In genomic region chr2:62920070-62920469, GRCh38 we compare ENCODE assay signal across 29 cellular contexts.
A peak's percentile ranks its signal among the peaks of the same experiment; 100 is the strongest.
DNase-seq lines count a peak whose midpoint lies in the region; ATAC-seq, FAIRE-seq and TF ChIP-seq lines count a peak whose summit lies in the region.
"Had no signal": no experiment of that assay in that cellular context is flagged by ENCODE, and none has a peak within 500 bp of the region (broad histone marks: within the 10 kb centered on the region; RNA-seq: fewer than 3 reads in every experiment).

No MANE protein-coding gene starts in this region.

- POLR2A ChIA-PET in endothelial cell of umbilical vein (lab: Charles Lee), result no interaction called here

- intact Hi-C loops in endothelial cell of umbilical vein (cut with micrococcal nuclease), result loop anchor here (10.0 kb wide), 1 partner anchor 125 kb away; no protein-coding TSS in a partner anchor

- no peak overlapping the region for H3K23ac ChIP-seq in mesenchymal stem cell (ENCODE audit: low read length in 2 of 2)

- TF ChIP-seq CTCF in endothelial cell of umbilical vein (IDR thresholded peaks at IDR 0.05; ENCODE audit: extremely low read depth in 1 of 2, insufficient read depth in 1 of 2, low read depth in 1 of 2, low read length in 2 of 2), result no peak

- H4K91ac ChIP-seq in mesenchymal stem cell (ENCODE audit: low read length), result no peak overlapping the region

- no peak overlapping the region for H3K18ac ChIP-seq in mesenchymal stem cell (ENCODE audit: low read depth in 1 of 2, low read length in 2 of 2)

- H3K79me2 ChIP-seq in endothelial cell of umbilical vein (ENCODE audit: control insufficient read depth, insufficient read depth, low read length), result no peaks in the 10 kb centered on the region
- H3K79me2 ChIP-seq: hepatocyte had no signal

- no peak overlapping the region for H2AFZ ChIP-seq in endothelial cell of umbilical vein (ENCODE audit: low read depth, low read length)
- no peak overlapping the region for H2AFZ ChIP-seq in mesenchymal stem cell (ENCODE audit: low read depth, low read length)
- H2AFZ ChIP-seq: hepatocyte, PC-9 had no signal

- H3K9me1 ChIP-seq in endothelial cell of umbilical vein (replicated peaks; ENCODE audit: control insufficient read depth, extremely low read depth, insufficient read depth, low read length), result no peaks in the 10 kb centered on the region

- no peak overlapping the region for H3K4me2 ChIP-seq in endothelial cell of umbilical vein (ENCODE audit: insufficient read depth, low read length)
- H3K4me2 ChIP-seq in mesenchymal stem cell (ENCODE audit: low read length, poor library complexity, severe bottlenecking), result no peak overlapping the region
- H3K4me2 ChIP-seq: hepatocyte, PC-9 had no signal

- H3K9me3 ChIP-seq in endothelial cell of umbilical vein (replicated peaks; ENCODE audit: control insufficient read depth, insufficient read depth, low read length) (no peaks in the 10 kb centered on the region), mesenchymal stem cell (ENCODE audit: control insufficient read depth, low read length) (peaks cover 21% of the 10 kb centered on the region)
- H3K9me3 ChIP-seq: adrenal gland had no signal

- H2AK5ac ChIP-seq in mesenchymal stem cell (ENCODE audit: low read length, severe bottlenecking), result no peak overlapping the region

- H3K36me3 ChIP-seq in endothelial cell of umbilical vein (ENCODE audit: control insufficient read depth in 2 of 2, extremely low read depth in 1 of 2, insufficient read depth in 2 of 2, low read length in 2 of 2) (peaks cover 0 to 2% of the 10 kb centered on the region in 2 experiments), mesenchymal stem cell (ENCODE audit: control insufficient read depth in 1 of 2, insufficient read depth in 2 of 2, low read depth in 1 of 2, low read length in 2 of 2) (peaks cover 20 to 59% of the 10 kb centered on the region in 2 experiments)
- H3K36me3 ChIP-seq: adrenal gland had no signal

- H2BK12ac ChIP-seq in mesenchymal stem cell (ENCODE audit: low read length in 2 of 2), result no peak overlapping the region

- peak; percentile 78 for FAIRE-seq in H54 (lab: Jason Lieb, UNC)
- no peak for FAIRE-seq in endothelial cell of umbilical vein (lab: Jason Lieb, UNC)
- FAIRE-seq: colon, GM12878 had no signal

- H2BK120ac ChIP-seq in mesenchymal stem cell (ENCODE audit: low read depth, low read length), result no peak overlapping the region

- no peak overlapping the region for H3K4ac ChIP-seq in mesenchymal stem cell (ENCODE audit: low read depth in 1 of 2, low read length in 2 of 2)

- no peak overlapping the region for H4K8ac ChIP-seq in mesenchymal stem cell (ENCODE audit: low read length)

- no peak for ATAC-seq in HG03442 (IDR thresholded peaks at IDR 0.05; ENCODE audit: unreplicated experiment)
- ATAC-seq: gastroesophageal sphincter; GM12878; right cardiac atrium; stimulated activated effector memory CD8-positive, alpha-beta T cell treated with anti-CD3 and anti-CD28 coated beads, Interleukin-12 subunit alpha, Interleukin-12 subunit beta, amount 100 ng/mL, for 72 hours had no signal

- no peak overlapping the region for H2BK15ac ChIP-seq in mesenchymal stem cell (ENCODE audit: low read depth, poor library complexity, severe bottlenecking)

- no peaks in the 10 kb centered on the region for H3K27me3 ChIP-seq in endothelial cell of umbilical vein (ENCODE audit: control insufficient read depth in 2 of 2, insufficient read depth in 2 of 2, low read length in 2 of 2)
- no peaks in the 10 kb centered on the region for H3K27me3 ChIP-seq in mesenchymal stem cell (ENCODE audit: control insufficient read depth in 1 of 2, insufficient read depth in 1 of 2, low read length in 2 of 2)
- H3K27me3 ChIP-seq: adrenal gland, gastroesophageal sphincter, hepatocyte had no signal

- BruUV-seq in endothelial cell of umbilical vein (replicated peaks; lab: Mats Ljungman, UMichigan), result no TSS peak

- DNase-seq in H54 (ENCODE audit: insufficient read length, low spot score) (no peak), NCI-H226 (peak; percentile 78), endothelial cell of umbilical vein (ENCODE audit: low read depth, low spot score) (no peak), mesenchymal stem cell (peak; percentile 11), T1000 (lab: John Stamatoyannopoulos, UW) (no peak)
- DNase-seq in activated naive CD4-positive, alpha-beta T cell treated with Interleukin-2 at 50 U/mL for 16 hours, result no peak
- DNase-seq: activated B cell treated with CpG ODN at 0.5 μM for 24 hours; activated CD4-positive, alpha-beta T cell treated with anti-CD3 and anti-CD28 coated beads, Interleukin-2, amount 50 U/mL, for 4 hours; activated naive CD4-positive, alpha-beta T cell treated with anti-CD3 and anti-CD28 coated beads for 36 hours; adrenal gland; Calu3; DMS79 treated with DMSO at 0.1 percent for 48 hours; effector CD4-positive, alpha-beta T cell; mesendoderm; NCI-H1417 treated with DMSO at 0.1 percent for 48 hours; NCI-H510A treated with DMSO at 0.1 percent for 48 hours; PC-9; posterior cingulate gyrus; right cardiac atrium; SHP77 treated with DMSO at 0.1 percent for 48 hours; stimulated activated CD4-positive, alpha-beta T cell treated with anti-CD3 and anti-CD28 coated beads, Interleukin-12 subunit alpha, Interleukin-12 subunit beta, amount 100 ng/mL, for 4 hours; stimulated activated CD4-positive, alpha-beta T cell treated with anti-CD3 and anti-CD28 coated beads, Interleukin-4, amount 100 ng/mL, for 1 hour; substantia nigra had no signal

- H4K20me1 ChIP-seq in endothelial cell of umbilical vein (replicated peaks; ENCODE audit: control insufficient read depth, extremely low read depth, insufficient read depth, low read length), result no peaks in the 10 kb centered on the region

- H3K27ac ChIP-seq in endothelial cell of umbilical vein (ENCODE audit: insufficient read depth, low read depth, low read length) (no peak overlapping the region), mesenchymal stem cell (ENCODE audit: low read length, poor library complexity, severe bottlenecking) (no peak overlapping the region)
- H3K27ac ChIP-seq: adrenal gland, gastroesophageal sphincter, hepatocyte, PC-9 had no signal

- H3K9ac ChIP-seq in endothelial cell of umbilical vein (replicated peaks; ENCODE audit: extremely low read depth, insufficient read depth, low read length) (no peak overlapping the region), mesenchymal stem cell (ENCODE audit: low read length) (no peak overlapping the region)

- TF ChIP-seq POLR2A in H54 (IDR thresholded peaks at IDR 0.05; ENCODE audit: low read depth, low read length) (no peak), endothelial cell of umbilical vein (IDR thresholded peaks at IDR 0.05; ENCODE audit: low read depth, low read length) (no peak)

- peaks cover 8% of the 10 kb centered on the region for H3K79me1 ChIP-seq in mesenchymal stem cell (replicated peaks; ENCODE audit: low read length, poor library complexity, severe bottlenecking)

- H3K4me1 ChIP-seq in endothelial cell of umbilical vein (ENCODE audit: control insufficient read depth, extremely low read depth, insufficient read depth, low read length) (no peaks in the 10 kb centered on the region), mesenchymal stem cell (ENCODE audit: control insufficient read depth, insufficient read depth, low read depth, low read length) (no peaks in the 10 kb centered on the region)
- H3K4me1 ChIP-seq: adrenal gland, gastroesophageal sphincter had no signal

- dilution Hi-C loops in endothelial cell of umbilical vein (cut with MboI; ENCODE audit: extremely low pct_ligation_motif_present, low sequenced_read_pairs), result no loop called here

- no peak overlapping the region for H2BK5ac ChIP-seq in mesenchymal stem cell (ENCODE audit: low read depth, low read length, poor library complexity, severe bottlenecking)

- no peak overlapping the region for H3K14ac ChIP-seq in mesenchymal stem cell (ENCODE audit: low read length in 2 of 2)

- H3K4me3 ChIP-seq in endothelial cell of umbilical vein (replicated peaks in 1 of 3; ENCODE audit: insufficient read depth in 1 of 3, low read depth in 1 of 3, low read length in 3 of 3) (no peak overlapping the region), mesenchymal stem cell (ENCODE audit: insufficient read depth in 1 of 2, low read depth in 1 of 2, low read length in 2 of 2) (no peak overlapping the region)
- H3K4me3 ChIP-seq: adrenal gland, gastroesophageal sphincter, GM12878, hepatocyte, PC-9 had no signal

- CTCF ChIA-PET in endothelial cell of umbilical vein (lab: Charles Lee), result no interaction called here

TF ChIP-seq in endothelial cell of umbilical vein, 7 proteins besides CTCF, POLR2A, EP300 and RAD21:
- TF ChIP-seq FOS (IDR thresholded peaks at IDR 0.05; ENCODE audit: borderline replicate concordance, insufficient read depth, low read length), result peak; percentile 30
- peak; percentile 2 for TF ChIP-seq JUN (IDR thresholded peaks at IDR 0.05; ENCODE audit: borderline replicate concordance, insufficient read depth, insufficient read length, low read depth)
- TF ChIP-seq MYC (IDR thresholded peaks at IDR 0.05; ENCODE audit: low read depth, low read length), result no peak

Comparison
In these comparisons a context has a peak if more than half of its experiments do, and no peak if none do; other contexts are left out.
1. DNase-seq: peak in NCI-H226 (single experiment) and mesenchymal stem cell (single experiment); none in H54 (single experiment), endothelial cell of umbilical vein (single experiment), T1000 (single experiment) and activated naive CD4-positive, alpha-beta T cell treated with Interleukin-2 at 50 U/mL for 16 hours (single experiment).